Comparison of ENCODE assay signal across 13 cellular contexts in genomic region chr10:127889605-127890195, GRCh38. TPM values are rescaled to one million over a fixed set of nuclear protein-coding genes. Genes with fewer than 3 reads are reported as not detected.
DNase-seq lines count a peak whose midpoint lies in the region; ATAC-seq, FAIRE-seq and TF ChIP-seq lines count a peak whose summit lies in the region.
"Had no signal": no experiment of that assay in that cellular context is flagged by ENCODE, and none has a peak within 500 bp of the region (broad histone marks: within the 10 kb centered on the region; RNA-seq: fewer than 3 reads in every experiment).

No MANE protein-coding gene starts in this region.

- H3K4me3 ChIP-seq in A549 (no peak overlapping the region), mesenchymal stem cell (ENCODE audit: insufficient read depth in 1 of 2, low read depth in 1 of 2, low read length in 2 of 2) (no peak overlapping the region), sigmoid colon (no peak overlapping the region)

- H3K9me3 ChIP-seq in A549 = no peaks in the 10 kb centered on the region
- no peaks in the 10 kb centered on the region for H3K9me3 ChIP-seq in mesenchymal stem cell (ENCODE audit: control insufficient read depth, low read length)
- no peaks in the 10 kb centered on the region for H3K9me3 ChIP-seq in sigmoid colon

- H3K36me3 ChIP-seq in mesenchymal stem cell (ENCODE audit: control insufficient read depth in 1 of 2, insufficient read depth in 2 of 2, low read depth in 1 of 2, low read length in 2 of 2) (no peaks in the 10 kb centered on the region), sigmoid colon (no peaks in the 10 kb centered on the region)

- peaks cover 61% of the 10 kb centered on the region for H3K4me1 Mint-ChIP-seq in dendritic cell treated with granulocyte-macrophage colony-stimulating factor and Interleukin-4, amounts not matched to agents 40 ng/mL and 50 ng/mL, for 4 days (ENCODE audit: low read depth)

- FAIRE-seq in A549 (lab: Jason Lieb, UNC) = no peak
- FAIRE-seq: colon had no signal

- H3K4me1 ChIP-seq in A549 (no peaks in the 10 kb centered on the region), mesenchymal stem cell (ENCODE audit: control insufficient read depth, insufficient read depth, low read depth, low read length) (peaks cover 3% of the 10 kb centered on the region), sigmoid colon (no peaks in the 10 kb centered on the region)

- TF ChIP-seq EP300 in A549 (IDR thresholded peaks at IDR 0.05) (no peak), sigmoid colon (IDR thresholded peaks at IDR 0.05) (no peak)

- H3K4me2 ChIP-seq in A549 = no peak overlapping the region
- no peak overlapping the region for H3K4me2 ChIP-seq in mesenchymal stem cell (ENCODE audit: low read length, poor library complexity, severe bottlenecking)

- no peaks in the 10 kb centered on the region for H3K79me1 ChIP-seq in mesenchymal stem cell (replicated peaks; ENCODE audit: low read length, poor library complexity, severe bottlenecking)

- no peak for DNase-seq in A549 (ENCODE audit: low read depth in 1 of 2, low spot score in 1 of 2)
- peak; percentile 88 to 92 for DNase-seq in Kasumi-1 (lab: John Stamatoyannopoulos, UW)
- DNase-seq in mesenchymal stem cell = peak; percentile 75
- no peak for DNase-seq in HUDEP-2 (lab: John Stamatoyannopoulos, UW; ENCODE audit: unreplicated experiment in 76 of 76)
- DNase-seq in sigmoid colon = no peak
- DNase-seq in NCI-H1105 treated with DMSO at 0.1 percent for 48 hours (lab: John Stamatoyannopoulos, UW) = no peak
- DNase-seq in GM19238 (ENCODE audit: insufficient read length, low spot score) = no peak
- DNase-seq: NCI-H187 treated with DMSO at 0.1 percent for 48 hours, OCI-M1, substantia nigra had no signal

- H3K9ac ChIP-seq in mesenchymal stem cell (ENCODE audit: low read length) = no peak overlapping the region

- H3K27ac Mint-ChIP-seq in dendritic cell treated with granulocyte-macrophage colony-stimulating factor and Interleukin-4, amounts not matched to agents 40 ng/mL and 50 ng/mL, for 4 days = peak overlapping the region; percentile 81

- H3K4me3 Mint-ChIP-seq in dendritic cell treated with granulocyte-macrophage colony-stimulating factor and Interleukin-4, amounts not matched to agents 40 ng/mL and 50 ng/mL, for 4 days = no peak overlapping the region

- TF ChIP-seq CTCF in A549 (IDR thresholded peaks at IDR 0.05) (no peak), sigmoid colon (IDR thresholded peaks at IDR 0.05) (no peak)

- TF ChIP-seq POLR2A in A549 (IDR thresholded peaks at IDR 0.05; ENCODE audit: low read length) (no peak), sigmoid colon (IDR thresholded peaks at IDR 0.05) (no peak)

- peak overlapping the region in 1 of 2 experiments; percentile 25 for H2BK12ac ChIP-seq in mesenchymal stem cell (ENCODE audit: low read length in 2 of 2)

- no peak overlapping the region for H3K27ac ChIP-seq in A549
- H3K27ac ChIP-seq in mesenchymal stem cell (ENCODE audit: low read length, poor library complexity, severe bottlenecking) = no peak overlapping the region
- H3K27ac ChIP-seq in sigmoid colon = peak overlapping the region in 2 of 4 donors; percentile 20 to 43
- H3K27ac ChIP-seq: VCaP had no signal

- POLR2A ChIA-PET in A549 (lab: Yijun Ruan, JAX) = no interaction called here

- H4K8ac ChIP-seq in mesenchymal stem cell (ENCODE audit: low read length) = peak overlapping the region; percentile 62

- H2BK5ac ChIP-seq in mesenchymal stem cell (ENCODE audit: low read depth, low read length, poor library complexity, severe bottlenecking) = no peak overlapping the region

- no peak overlapping the region for H2AFZ ChIP-seq in mesenchymal stem cell (ENCODE audit: low read depth, low read length)

- H3K23ac ChIP-seq in mesenchymal stem cell (ENCODE audit: low read length in 2 of 2) = no peak overlapping the region

- H3K27me3 ChIP-seq in mesenchymal stem cell (ENCODE audit: control insufficient read depth in 1 of 2, insufficient read depth in 1 of 2, low read length in 2 of 2) (peaks cover 0 to 9% of the 10 kb centered on the region in 2 experiments), sigmoid colon (no peaks in the 10 kb centered on the region)

- TF ChIP-seq RAD21 in A549 (conservative IDR thresholded peaks at IDR 0.05 in 1 of 2, IDR thresholded peaks at IDR 0.05 in 1 of 2) = no peak

- H3K4ac ChIP-seq in mesenchymal stem cell (ENCODE audit: low read depth in 1 of 2, low read length in 2 of 2) = no peak overlapping the region

- no peak overlapping the region for H2BK120ac ChIP-seq in mesenchymal stem cell (ENCODE audit: low read depth, low read length)

- H2BK15ac ChIP-seq in mesenchymal stem cell (ENCODE audit: low read depth, poor library complexity, severe bottlenecking) = no peak overlapping the region

- CTCF ChIA-PET in A549 (lab: Yijun Ruan, JAX) = interaction anchor here (0.6 to 4.8 kb wide), 3 partner anchors 16 to 179 kb away, joined by 3 to 26 read pairs (median 4); partner anchors contain the start of gene PTPRE

- 12% methylated on average over 4 of the region's 4 CpGs for WGBS in A549 (ENCODE audit: missing lambda C conversion rate)
- 6% methylated on average over 4 of the region's 4 CpGs for WGBS in mesenchymal stem cell
- 7 to 41% methylated on average over 4 of the region's 4 CpGs for WGBS in sigmoid colon, 2 donors

- H2AK5ac ChIP-seq in mesenchymal stem cell (ENCODE audit: low read length, severe bottlenecking) = no peak overlapping the region

- no peak overlapping the region for H3K14ac ChIP-seq in mesenchymal stem cell (ENCODE audit: low read length in 2 of 2)

- H3K9me3 Mint-ChIP-seq in dendritic cell treated with granulocyte-macrophage colony-stimulating factor and Interleukin-4, amounts not matched to agents 40 ng/mL and 50 ng/mL, for 4 days = no peaks in the 10 kb centered on the region

- no peaks in the 10 kb centered on the region for H3K36me3 Mint-ChIP-seq in dendritic cell treated with granulocyte-macrophage colony-stimulating factor and Interleukin-4, amounts not matched to agents 40 ng/mL and 50 ng/mL, for 4 days (ENCODE audit: low read depth)

- intact Hi-C loops in dendritic cell treated with granulocyte-macrophage colony-stimulating factor and Interleukin-4, amounts not matched to agents 40 ng/mL and 50 ng/mL, for 4 days (cut with micrococcal nuclease) = no loop called here
- intact Hi-C loops in sigmoid colon (cut with DNase I) = no loop called here

- H4K91ac ChIP-seq in mesenchymal stem cell (ENCODE audit: low read length) = no peak overlapping the region

- H3K18ac ChIP-seq in mesenchymal stem cell (ENCODE audit: low read depth in 1 of 2, low read length in 2 of 2) = peak overlapping the region; percentile 55 to 79

- ATAC-seq in A549 = peak; percentile 25 to 36; a peak in 1 of 6 replicates

- H3K27me3 Mint-ChIP-seq in dendritic cell treated with granulocyte-macrophage colony-stimulating factor and Interleukin-4, amounts not matched to agents 40 ng/mL and 50 ng/mL, for 4 days = no peaks in the 10 kb centered on the region

TF ChIP-seq in A549, 52 proteins besides CTCF, POLR2A, EP300 and RAD21:
- no peak for TF ChIP-seq HMGXB4 (CRISPR knock-in tag; IDR thresholded peaks at IDR 0.05; ENCODE audit: borderline replicate concordance)
- no peak for TF ChIP-seq FOSL2 (IDR thresholded peaks at IDR 0.05)
- peak; percentile 24; the same call in 1 of the 2 replicates for TF ChIP-seq FOSL2 (CRISPR knock-in tag; IDR thresholded peaks at IDR 0.05)
TF ChIP-seq in A549: peak in this region for 1.

RNA-seq across cellular contexts. Expression of gene CLRN3, which starts 3.0 kb away (rescaled TPM):
- polyA plus RNA-seq in A549 (2011; rRNA removed) (not detected in 2 replicates), A549 (2017; fragmentation: RNase III; extraction: RNeasy Plus Mini Kit Qiagen cat#74134 plus additional on column Dnase treatment) (0.08 TPM in 1 of 3 replicates, not detected in the others), sigmoid colon (10 to 100 TPM; 37.8 to 88.9 (median 56.2) TPM)
- not detected in 2 replicates for polyA plus RNA-seq in A549 (2012; cell fraction: cytosol; rRNA removed)
- polyA plus RNA-seq in A549 (2012; cell fraction: nucleus; rRNA removed) = not detected in 2 replicates
- polyA minus RNA-seq in A549 (2011; rRNA and poly(A)+ RNA removed) = not detected in 2 replicates
- 0.07 TPM for polyA plus RNA-seq in mesenchymal stem cell (2013, experiment 1 of 2)
- 0.05 TPM for polyA plus RNA-seq in mesenchymal stem cell (2013, experiment 2 of 2)
- not detected for total RNA-seq in sigmoid colon

RNA-seq across cellular contexts. Expression of gene PTPRE, which starts 17.2 kb away (rescaled TPM):
- polyA plus RNA-seq in A549 (2011; rRNA removed) (0.22 and 0.31 TPM in 2 replicates), A549 (2017; fragmentation: RNase III; extraction: RNeasy Plus Mini Kit Qiagen cat#74134 plus additional on column Dnase treatment) (0.94 to 2.1 TPM (median 1.5 TPM) in 3 replicates), sigmoid colon (10 to 100 TPM in 1 of 3 donors, 1 to 10 TPM in 2; 4.2 to 11.9 (median 5.1) TPM)
- 0.17 and 0.31 TPM in 2 replicates for polyA plus RNA-seq in A549 (2012; cell fraction: cytosol; rRNA removed)
- 0.40 and 0.67 TPM in 2 replicates for polyA plus RNA-seq in A549 (2012; cell fraction: nucleus; rRNA removed)
- polyA minus RNA-seq in A549 (2011; rRNA and poly(A)+ RNA removed) = 0.15 TPM in 1 of 2 replicates, not detected in the other
- 20.4 TPM for polyA plus RNA-seq in mesenchymal stem cell (2013, experiment 1 of 2)
- polyA plus RNA-seq in mesenchymal stem cell (2013, experiment 2 of 2) = 22.5 TPM
- 10 to 100 TPM; 10.7 to 17.9 (median 13.8) TPM for total RNA-seq in sigmoid colon

Comparison
In these comparisons a context has a peak if more than half of its experiments do, and no peak if none do; other contexts are left out.
1. DNase-seq: peak in Kasumi-1 (2 of 2) and mesenchymal stem cell (single experiment); none in A549 (0 of 2), HUDEP-2 (0 of 76), sigmoid colon (single experiment), NCI-H1105 treated with DMSO at 0.1 percent for 48 hours (single experiment) and GM19238 (single experiment).
2. RNA of gene CLRN3, which starts 3.0 kb away (polyA plus RNA-seq): 37.8 to 88.9 TPM in sigmoid colon; 0.08 TPM in A549; every median in the first group is over 10 times any median in the second.